Comparison of ENCODE assay signal across 18 cellular contexts in the genomic region with DNA sequence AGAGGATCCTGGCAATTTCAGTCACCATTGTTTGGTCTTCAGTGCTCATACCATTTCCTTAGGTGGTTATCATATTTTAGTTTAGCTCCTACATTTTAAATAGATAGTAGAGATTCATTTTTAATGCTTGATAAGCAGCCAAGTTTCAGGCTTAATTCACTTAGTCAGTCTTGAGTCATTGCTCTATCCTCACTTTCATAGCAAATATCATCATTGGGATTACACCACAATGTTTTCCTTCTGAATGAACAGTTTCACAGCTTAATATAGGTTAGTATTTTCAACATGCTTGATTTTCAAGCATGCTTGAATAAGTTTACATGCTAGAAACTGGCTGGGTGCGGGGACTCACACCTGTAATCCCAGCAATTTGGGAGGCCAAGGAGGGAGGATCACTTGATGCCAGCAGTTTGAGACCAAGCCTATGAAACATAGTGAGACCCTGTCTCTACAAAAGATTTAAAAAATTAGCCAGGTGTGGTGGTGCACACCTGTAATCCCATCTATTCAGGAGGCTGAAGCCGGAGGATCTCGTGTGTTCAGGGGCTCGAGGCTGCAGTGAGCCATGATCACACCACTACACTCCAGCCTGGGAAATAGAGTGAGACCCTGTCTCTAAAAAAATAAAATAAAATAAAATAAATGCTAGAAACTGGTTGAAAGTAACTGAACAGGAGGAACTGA.
DNase-seq lines count a peak whose midpoint lies in the region; ATAC-seq, FAIRE-seq and TF ChIP-seq lines count a peak whose summit lies in the region.
"Had no signal": no experiment of that assay in that cellular context is flagged by ENCODE, and none has a peak within 500 bp of the region (broad histone marks: within the 10 kb centered on the region; RNA-seq: fewer than 3 reads in every experiment).

No MANE protein-coding gene starts in this region.

- H3K27me3 ChIP-seq in PC-3 (ENCODE audit: low read length): no peaks in the 10 kb centered on the region
- no peaks in the 10 kb centered on the region for H3K27me3 ChIP-seq in endothelial cell of umbilical vein (ENCODE audit: control insufficient read depth in 2 of 2, insufficient read depth in 2 of 2, low read length in 2 of 2)
- H3K27me3 ChIP-seq in liver (ENCODE audit: control insufficient read depth in 4 of 4, insufficient read depth in 4 of 4, low read length in 3 of 4): no peaks in the 10 kb centered on the region
- no peaks in the 10 kb centered on the region for H3K27me3 ChIP-seq in thyroid gland
- no peaks in the 10 kb centered on the region for H3K27me3 ChIP-seq in Peyer's patch
- H3K27me3 ChIP-seq: SJCRH30 had no signal

- dilution Hi-C loops in endothelial cell of umbilical vein (cut with MboI; ENCODE audit: extremely low pct_ligation_motif_present, low sequenced_read_pairs): no loop called here

- H3K9me1 ChIP-seq in endothelial cell of umbilical vein (replicated peaks; ENCODE audit: control insufficient read depth, extremely low read depth, insufficient read depth, low read length): no peaks in the 10 kb centered on the region

- H3K4me2 ChIP-seq in PC-3 (ENCODE audit: low read length) (peak overlapping the region; percentile 44), endothelial cell of umbilical vein (ENCODE audit: insufficient read depth, low read length) (no peak overlapping the region)

- H2AFZ ChIP-seq in PC-3 (ENCODE audit: low read length) (no peak overlapping the region), endothelial cell of umbilical vein (ENCODE audit: low read depth, low read length) (no peak overlapping the region)

- intact Hi-C loops in PC-3 (cut with micrococcal nuclease) (no loop called here), endothelial cell of umbilical vein (cut with micrococcal nuclease) (no loop called here), thyroid gland (cut with DNase I) (no loop called here)

- H3K36me3 Mint-ChIP-seq in natural killer cell treated with Interleukin-12 subunit alpha and Interleukin-12 subunit beta and Interleukin-15 and Interleukin-18, amount 100 ng/mL, for 72 hours: no peaks in the 10 kb centered on the region
- H3K36me3 Mint-ChIP-seq: immature natural killer cell had no signal

- no peaks in the 10 kb centered on the region for H3F3A ChIP-seq in PC-3 (ENCODE audit: low read length, unreplicated experiment)

- no peak for TF ChIP-seq RAD21 in liver (IDR thresholded peaks at IDR 0.05)

- BruUV-seq in PC-3 (replicated peaks; lab: Mats Ljungman, UMichigan) (no TSS peak), endothelial cell of umbilical vein (replicated peaks; lab: Mats Ljungman, UMichigan) (no TSS peak)

- H3K36me3 ChIP-seq in PC-3 (ENCODE audit: low read depth, low read length) (no peaks in the 10 kb centered on the region), endothelial cell of umbilical vein (ENCODE audit: control insufficient read depth in 2 of 2, extremely low read depth in 1 of 2, insufficient read depth in 2 of 2, low read length in 2 of 2) (no peaks in the 10 kb centered on the region), liver (ENCODE audit: control insufficient read depth in 4 of 4, insufficient read depth in 3 of 4, low read depth in 1 of 4, low read length in 3 of 4) (no peaks in the 10 kb centered on the region), thyroid gland (no peaks in the 10 kb centered on the region), Peyer's patch (no peaks in the 10 kb centered on the region)
- H3K36me3 ChIP-seq: SJCRH30 had no signal

- ATAC-seq in PC-3: peak; percentile 78
- ATAC-seq in GM18502 (IDR thresholded peaks at IDR 0.05; ENCODE audit: poor library complexity, unreplicated experiment): no peak
- no peak for ATAC-seq in natural killer cell treated with Interleukin-12 subunit alpha and Interleukin-12 subunit beta and Interleukin-15 and Interleukin-18, amount 100 ng/mL, for 72 hours
- ATAC-seq: stimulated activated naive CD8-positive, alpha-beta T cell treated with anti-CD3 and anti-CD28 coated beads, Interleukin-15, amount 100 ng/mL, for 72 hours had no signal

- H3K27me3 Mint-ChIP-seq in natural killer cell treated with Interleukin-12 subunit alpha and Interleukin-12 subunit beta and Interleukin-15 and Interleukin-18, amount 100 ng/mL, for 72 hours: peaks cover 0 to 7% of the 10 kb centered on the region in 2 donors
- H3K27me3 Mint-ChIP-seq: stimulated activated naive CD8-positive, alpha-beta T cell treated with anti-CD3 and anti-CD28 coated beads, Interleukin-15, amount 100 ng/mL, for 72 hours had no signal

- no peaks in the 10 kb centered on the region for H3K79me2 ChIP-seq in PC-3 (ENCODE audit: low read length)
- no peaks in the 10 kb centered on the region for H3K79me2 ChIP-seq in endothelial cell of umbilical vein (ENCODE audit: control insufficient read depth, insufficient read depth, low read length)

- POLR2A ChIA-PET in PC-3 (lab: Charles Lee; ENCODE audit: unreplicated experiment): no interaction called here
- POLR2A ChIA-PET in endothelial cell of umbilical vein (lab: Charles Lee): no interaction called here

- H3K4me1 ChIP-seq in PC-3 (ENCODE audit: insufficient read depth, low read length) (peaks cover 44% of the 10 kb centered on the region), endothelial cell of umbilical vein (ENCODE audit: control insufficient read depth, extremely low read depth, insufficient read depth, low read length) (no peaks in the 10 kb centered on the region), liver (ENCODE audit: control insufficient read depth in 4 of 4, insufficient read depth in 4 of 4, low read length in 3 of 4) (peaks cover 10 to 53% (median 37%) of the 10 kb centered on the region in 4 donors), thyroid gland (peaks cover 13% of the 10 kb centered on the region in 2 donors), Peyer's patch (peaks cover 0 to 12% (median 0%) of the 10 kb centered on the region in 4 donors)

- no peak for TF ChIP-seq POLR2A in endothelial cell of umbilical vein (IDR thresholded peaks at IDR 0.05; ENCODE audit: low read depth, low read length)
- TF ChIP-seq POLR2A in thyroid gland (IDR thresholded peaks at IDR 0.05): no peak
- TF ChIP-seq POLR2A in Peyer's patch (IDR thresholded peaks at IDR 0.05): no peak

- no peak for FAIRE-seq in endothelial cell of umbilical vein (lab: Jason Lieb, UNC)
- FAIRE-seq: endometrium had no signal

- no peaks in the 10 kb centered on the region for H3K4me1 Mint-ChIP-seq in natural killer cell treated with Interleukin-12 subunit alpha and Interleukin-12 subunit beta and Interleukin-15 and Interleukin-18, amount 100 ng/mL, for 72 hours (ENCODE audit: low read depth in 2 of 2)
- H3K4me1 Mint-ChIP-seq: immature natural killer cell; stimulated activated naive CD8-positive, alpha-beta T cell treated with anti-CD3 and anti-CD28 coated beads, Interleukin-15, amount 100 ng/mL, for 72 hours had no signal

- CTCF ChIA-PET in PC-3 (lab: Charles Lee): interaction anchor here (0.7 kb wide), 1 partner anchor 43 kb away, joined by 3 read pairs; no protein-coding TSS in a partner anchor
- CTCF ChIA-PET in endothelial cell of umbilical vein (lab: Charles Lee): interaction anchor here (1.7 kb wide), 1 partner anchor 521 kb away, joined by 4 read pairs; no protein-coding TSS in a partner anchor

- DNase-seq in PC-3: peak; percentile 89
- no peak for DNase-seq in endothelial cell of umbilical vein (ENCODE audit: low read depth, low spot score)
- no peak for DNase-seq in thyroid gland
- no peak for DNase-seq in Peyer's patch
- DNase-seq in natural killer cell treated with Interleukin-12 subunit alpha and Interleukin-12 subunit beta and Interleukin-15 and Interleukin-18, amount 100 ng/mL, for 72 hours (ENCODE audit: low spot score): no peak
- DNase-seq: activated CD4-positive, CD25-positive, alpha-beta regulatory T cell treated with anti-CD3 and anti-CD28 coated beads, Interleukin-2, amount 50 U/mL, for 72 hours; EL; glutamatergic neuron; immature natural killer cell; MM.1S; NCI-H187; SJCRH30; stimulated activated naive CD8-positive, alpha-beta T cell treated with anti-CD3 and anti-CD28 coated beads, Interleukin-15, amount 100 ng/mL, for 72 hours had no signal

- no peak for TF ChIP-seq CTCF in C4-2B (conservative IDR thresholded peaks at IDR 0.05)
- no peak for TF ChIP-seq CTCF in PC-3 (conservative IDR thresholded peaks at IDR 0.05; ENCODE audit: low read depth, low read length)
- TF ChIP-seq CTCF in endothelial cell of umbilical vein (IDR thresholded peaks at IDR 0.05; ENCODE audit: extremely low read depth in 1 of 2, insufficient read depth in 1 of 2, low read depth in 1 of 2, low read length in 2 of 2): no peak
- no peak for TF ChIP-seq CTCF in liver (IDR thresholded peaks at IDR 0.05; ENCODE audit: low read depth, low read length, missing input control)
- no peak for TF ChIP-seq CTCF in thyroid gland (IDR thresholded peaks at IDR 0.05)
- no peak for TF ChIP-seq CTCF in Peyer's patch (IDR thresholded peaks at IDR 0.05)

- WGBS in liver: 74% methylated on average over 4 of the region's 4 CpGs
- 96 to 98% methylated on average over 4 of the region's 4 CpGs for WGBS in thyroid gland, 2 donors

- H3K27ac Mint-ChIP-seq in natural killer cell treated with Interleukin-12 subunit alpha and Interleukin-12 subunit beta and Interleukin-15 and Interleukin-18, amount 100 ng/mL, for 72 hours: no peak overlapping the region
- H3K27ac Mint-ChIP-seq: activated T-helper 2 cell treated with anti-CD3 and anti-CD28 coated beads, Interferon-gamma antibody, Interleukin-2, Interleukin-4, amounts not matched to agents 10 μg/mL and 5 μg/mL and 100 μg/mL, durations not matched to agents 14 hours and 24 hours and 36 hours; immature natural killer cell; stimulated activated naive CD8-positive, alpha-beta T cell treated with anti-CD3 and anti-CD28 coated beads, Interleukin-15, amount 100 ng/mL, for 72 hours had no signal

- peak overlapping the region; percentile 10; the same call in 1 of the 2 replicates for H3K9ac ChIP-seq in PC-3 (ENCODE audit: low read length)
- no peak overlapping the region for H3K9ac ChIP-seq in endothelial cell of umbilical vein (replicated peaks; ENCODE audit: extremely low read depth, insufficient read depth, low read length)
- H3K9ac ChIP-seq in liver (ENCODE audit: low read depth in 1 of 2, low read length in 2 of 2): peak overlapping the region in 1 of 2 donors; percentile 70

- H3K9me2 ChIP-seq in PC-3 (replicated peaks; ENCODE audit: low read length): no peaks in the 10 kb centered on the region

- H3K4me3 Mint-ChIP-seq in natural killer cell treated with Interleukin-12 subunit alpha and Interleukin-12 subunit beta and Interleukin-15 and Interleukin-18, amount 100 ng/mL, for 72 hours: no peak overlapping the region
- H3K4me3 Mint-ChIP-seq: immature natural killer cell; stimulated activated naive CD8-positive, alpha-beta T cell treated with anti-CD3 and anti-CD28 coated beads, Interleukin-15, amount 100 ng/mL, for 72 hours had no signal

- H3K9me3 ChIP-seq in PC-3 (ENCODE audit: low read length) (no peaks in the 10 kb centered on the region), endothelial cell of umbilical vein (replicated peaks; ENCODE audit: control insufficient read depth, insufficient read depth, low read length) (no peaks in the 10 kb centered on the region), liver (ENCODE audit: control insufficient read depth in 4 of 4, low read length in 3 of 4) (no peaks in the 10 kb centered on the region), thyroid gland (no peaks in the 10 kb centered on the region), Peyer's patch (no peaks in the 10 kb centered on the region)
- H3K9me3 ChIP-seq: SJCRH30 had no signal

- peak overlapping the region; percentile 38 for H3K27ac ChIP-seq in C4-2B
- peak overlapping the region; percentile 69 for H3K27ac ChIP-seq in PC-3 (ENCODE audit: low read length)
- H3K27ac ChIP-seq in endothelial cell of umbilical vein (ENCODE audit: insufficient read depth, low read depth, low read length): no peak overlapping the region
- peak overlapping the region; percentile 85 to 95 for H3K27ac ChIP-seq in liver (ENCODE audit: low read depth in 1 of 2, low read length in 2 of 2)
- peak overlapping the region in 1 of 3 donors; percentile 44 for H3K27ac ChIP-seq in thyroid gland
- H3K27ac ChIP-seq in Peyer's patch: no peak overlapping the region
- H3K27ac ChIP-seq: SJCRH30 had no signal

- H3K9me3 Mint-ChIP-seq in natural killer cell treated with Interleukin-12 subunit alpha and Interleukin-12 subunit beta and Interleukin-15 and Interleukin-18, amount 100 ng/mL, for 72 hours: no peaks in the 10 kb centered on the region
- H3K9me3 Mint-ChIP-seq: activated T-helper 2 cell treated with anti-CD3 and anti-CD28 coated beads, Interferon-gamma antibody, Interleukin-2, Interleukin-4, amounts not matched to agents 10 μg/mL and 5 μg/mL and 100 μg/mL, durations not matched to agents 14 hours and 24 hours and 36 hours; immature natural killer cell; stimulated activated naive CD8-positive, alpha-beta T cell treated with anti-CD3 and anti-CD28 coated beads, Interleukin-15, amount 100 ng/mL, for 72 hours had no signal

- H4K20me1 ChIP-seq in PC-3 (ENCODE audit: low read length): no peaks in the 10 kb centered on the region
- H4K20me1 ChIP-seq in endothelial cell of umbilical vein (replicated peaks; ENCODE audit: control insufficient read depth, extremely low read depth, insufficient read depth, low read length): no peaks in the 10 kb centered on the region

- no peak overlapping the region for H3K4me3 ChIP-seq in PC-3 (ENCODE audit: low read length)
- H3K4me3 ChIP-seq in endothelial cell of umbilical vein (replicated peaks in 1 of 3; ENCODE audit: insufficient read depth in 1 of 3, low read depth in 1 of 3, low read length in 3 of 3): no peak overlapping the region
- no peak overlapping the region for H3K4me3 ChIP-seq in liver (ENCODE audit: low read depth in 1 of 3, low read length in 3 of 3)
- H3K4me3 ChIP-seq in thyroid gland (replicated peaks in 1 of 3): no peak overlapping the region
- no peak overlapping the region for H3K4me3 ChIP-seq in Peyer's patch
- H3K4me3 ChIP-seq: SJCRH30 had no signal

Comparison
In these comparisons a context has a peak if more than half of its experiments do, and no peak if none do; other contexts are left out.
1. H3K27ac ChIP-seq: peak in C4-2B (single experiment), PC-3 (single experiment) and liver (2 of 2); none in endothelial cell of umbilical vein (single experiment) and Peyer's patch (0 of 4).